Comparison of ENCODE assay signal across 20 cellular contexts in the genomic region with DNA sequence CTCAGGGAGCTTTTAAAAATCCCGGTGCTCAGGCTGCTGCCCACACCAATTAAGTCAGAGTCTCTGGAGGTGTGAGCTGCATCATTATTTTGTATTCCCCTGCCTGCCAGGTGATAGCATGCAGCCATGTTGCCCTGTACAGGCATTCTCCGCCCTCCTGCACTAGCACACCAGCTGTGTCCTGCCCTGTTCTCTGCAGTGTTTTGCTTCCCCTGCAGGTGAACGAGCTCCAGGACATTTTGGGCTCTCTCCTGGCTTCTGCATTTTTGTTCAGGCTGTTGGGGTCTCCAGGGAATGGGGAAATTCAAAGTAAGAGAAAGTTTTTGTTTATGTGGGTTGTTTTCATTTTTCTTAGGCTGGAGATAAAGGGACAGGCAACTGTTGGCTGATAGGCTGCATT.
"Had no signal": no experiment of that assay in that cellular context is flagged by ENCODE, and none has a peak within 500 bp of the region (broad histone marks: within the 10 kb centered on the region; RNA-seq: fewer than 3 reads in every experiment).

No MANE protein-coding gene starts in this region.

- H3K27ac Mint-ChIP-seq: activated CD8-positive, alpha-beta T cell treated with anti-CD3 and anti-CD28 coated beads for 36 hours; activated naive CD8-positive, alpha-beta T cell treated with anti-CD3 and anti-CD28 coated beads for 36 hours; brain; naive thymus-derived CD4-positive, alpha-beta T cell; stimulated activated memory B cell treated with anti-CD40 and anti-IgM and Interleukin-4, amounts not matched to agents 10 μg/mL and 1 μg/mL and 100 μg/mL, for 72 hours had no signal

- H3K4me1 Mint-ChIP-seq: activated naive CD8-positive, alpha-beta T cell treated with anti-CD3 and anti-CD28 coated beads for 36 hours; central memory CD8-positive, alpha-beta T cell; naive thymus-derived CD4-positive, alpha-beta T cell; stimulated activated memory B cell treated with anti-CD40 and anti-IgM and Interleukin-4, amounts not matched to agents 10 μg/mL and 1 μg/mL and 100 μg/mL, for 72 hours had no signal

- H2AFZ ChIP-seq: parathyroid adenoma had no signal

- H3K4me3 Mint-ChIP-seq: activated CD8-positive, alpha-beta T cell treated with anti-CD3 and anti-CD28 coated beads for 36 hours; activated naive CD8-positive, alpha-beta T cell treated with anti-CD3 and anti-CD28 coated beads for 36 hours; activated T-cell treated with anti-CD3 and anti-CD28 coated beads, Interleukin-2, amount 50 U/mL, for 4 hours; brain; central memory CD8-positive, alpha-beta T cell; naive thymus-derived CD4-positive, alpha-beta T cell; stimulated activated memory B cell treated with anti-CD40 and anti-IgM and Interleukin-4, amounts not matched to agents 10 μg/mL and 1 μg/mL and 100 μg/mL, for 72 hours had no signal

- H3K36me3 Mint-ChIP-seq: activated naive CD8-positive, alpha-beta T cell treated with anti-CD3 and anti-CD28 coated beads for 36 hours; brain; naive thymus-derived CD4-positive, alpha-beta T cell; stimulated activated memory B cell treated with anti-CD40 and anti-IgM and Interleukin-4, amounts not matched to agents 10 μg/mL and 1 μg/mL and 100 μg/mL, for 72 hours had no signal

- H3K79me2 ChIP-seq: parathyroid adenoma had no signal

- H3K27me3 ChIP-seq: neutrophil, thyroid gland had no signal

- H3K27me3 Mint-ChIP-seq: activated CD8-positive, alpha-beta T cell treated with anti-CD3 and anti-CD28 coated beads for 36 hours; activated naive CD8-positive, alpha-beta T cell treated with anti-CD3 and anti-CD28 coated beads for 36 hours; central memory CD8-positive, alpha-beta T cell; stimulated activated memory B cell treated with anti-CD40 and anti-IgM and Interleukin-4, amounts not matched to agents 10 μg/mL and 1 μg/mL and 100 μg/mL, for 72 hours had no signal

- H3K9me3 ChIP-seq: neutrophil, thyroid gland had no signal

- H3K4me3 ChIP-seq: thyroid gland had no signal

- ATAC-seq: activated CD8-positive, alpha-beta T cell treated with anti-CD3 and anti-CD28 coated beads for 36 hours; activated T-cell treated with anti-CD3 and anti-CD28 coated beads, Interleukin-2, amount 50 U/mL, for 4 hours; left lobe of liver; naive thymus-derived CD4-positive, alpha-beta T cell; stimulated activated memory B cell treated with anti-CD40 and anti-IgM and Interleukin-4, amounts not matched to agents 10 μg/mL and 1 μg/mL and 100 μg/mL, for 72 hours had no signal

- DNase-seq: activated CD8-positive, alpha-beta T cell treated with anti-CD3 and anti-CD28 coated beads for 36 hours; activated effector memory CD4-positive, alpha-beta T cell treated with Interleukin-2 at 50 U/mL for 16 hours; activated naive CD8-positive, alpha-beta T cell treated with anti-CD3 and anti-CD28 coated beads for 36 hours; activated T-cell treated with anti-CD3 and anti-CD28 coated beads, Interleukin-2, amount 50 U/mL, for 4 hours; amygdala; cortex of kidney; effector CD8-positive, alpha-beta T cell; foreskin melanocyte; naive thymus-derived CD4-positive, alpha-beta T cell; retina; stimulated activated CD4-positive, alpha-beta T cell treated with anti-CD3 and anti-CD28 coated beads, Interleukin-2, amount 100 ng/mL, for 48 hours; T-helper 1 cell; T1000; thyroid gland had no signal

- H3K9me3 Mint-ChIP-seq: activated CD8-positive, alpha-beta T cell treated with anti-CD3 and anti-CD28 coated beads for 36 hours; activated naive CD8-positive, alpha-beta T cell treated with anti-CD3 and anti-CD28 coated beads for 36 hours; activated T-cell treated with anti-CD3 and anti-CD28 coated beads, Interleukin-2, amount 50 U/mL, for 4 hours had no signal

- H3K9ac ChIP-seq: parathyroid adenoma had no signal

- H3K36me3 ChIP-seq: neutrophil, thyroid gland had no signal

- H3K4me1 ChIP-seq: parathyroid adenoma, thyroid gland had no signal

- H3K27ac ChIP-seq: neutrophil, parathyroid adenoma, thyroid gland had no signal
